In genomic region chr15:60535265-60535664, GRCh38 we compare ENCODE assay signal across 17 cellular contexts.
"Had no signal": no experiment of that assay in that cellular context is flagged by ENCODE, and none has a peak within 500 bp of the region (broad histone marks: within the 10 kb centered on the region; RNA-seq: fewer than 3 reads in every experiment).

No MANE protein-coding gene starts in this region.

- H3K36me3 ChIP-seq: adrenal gland, cardiac muscle cell, neutrophil, thyroid gland had no signal

- H3K27me3 Mint-ChIP-seq: activated naive CD4-positive, alpha-beta T cell treated with anti-CD3 and anti-CD28 coated beads, Interleukin-2, amount 50 U/mL, for 24 hours; naive B cell had no signal

- H3K9me3 Mint-ChIP-seq: activated naive CD4-positive, alpha-beta T cell treated with anti-CD3 and anti-CD28 coated beads, Interleukin-2, amount 50 U/mL, for 24 hours; naive B cell had no signal

- ATAC-seq: activated CD4-positive, CD25-positive, alpha-beta regulatory T cell treated with anti-CD3 and anti-CD28 coated beads, Interleukin-2, amount 50 U/mL, for 24 hours; esophagus mucosa; left lobe of liver had no signal

- DNase-seq: activated CD4-positive, alpha-beta T cell treated with anti-CD3 and anti-CD28 coated beads, Interleukin-2, amount 50 U/mL, for 1 hour; activated effector memory CD4-positive, alpha-beta T cell treated with anti-CD3 and anti-CD28 coated beads, Interleukin-2, amount 50 U/mL, for 16 hours; activated T-cell treated with anti-CD3 and anti-CD28 coated beads for 4 hours; adrenal gland; dorsolateral prefrontal cortex; islet precursor cell; naive B cell; retina; stimulated activated CD4-positive, alpha-beta T cell treated with anti-CD3 and anti-CD28 coated beads, Interleukin-12 subunit alpha, Interleukin-12 subunit beta, amount 100 ng/mL, for 4 hours; stimulated activated CD4-positive, alpha-beta T cell treated with anti-CD3 and anti-CD28 coated beads, Interleukin-2, amount 100 ng/mL, for 24 hours; thyroid gland had no signal

- H3K27ac ChIP-seq: cardiac muscle cell, dorsolateral prefrontal cortex, neutrophil, thyroid gland had no signal

- H3K27ac Mint-ChIP-seq: activated naive CD4-positive, alpha-beta T cell treated with anti-CD3 and anti-CD28 coated beads, Interleukin-2, amount 50 U/mL, for 24 hours had no signal

- H3K9me3 ChIP-seq: adrenal gland, neutrophil, thyroid gland had no signal

- H3K4me3 ChIP-seq: adrenal gland, cardiac muscle cell, dorsolateral prefrontal cortex, thyroid gland had no signal

- H3K36me3 Mint-ChIP-seq: activated naive CD4-positive, alpha-beta T cell treated with anti-CD3 and anti-CD28 coated beads, Interleukin-2, amount 50 U/mL, for 24 hours; naive B cell had no signal

- H3K27me3 ChIP-seq: adrenal gland, cardiac muscle cell, dorsolateral prefrontal cortex, neutrophil, thyroid gland had no signal

- H3K4me1 Mint-ChIP-seq: naive B cell had no signal

- H3K4me3 Mint-ChIP-seq: activated naive CD4-positive, alpha-beta T cell treated with anti-CD3 and anti-CD28 coated beads, Interleukin-2, amount 50 U/mL, for 24 hours; naive B cell had no signal
